ENCODE assay signal across 1 cellular context in genomic region chr10:68327889-68328786, GRCh38.
A peak's percentile ranks its signal among the peaks of the same experiment; 100 is the strongest.
TF ChIP-seq lines count a peak whose summit lies in the region.

No MANE protein-coding gene starts in this region.

TF ChIP-seq in HEK293, 187 proteins besides CTCF, POLR2A, EP300 and RAD21 (continued from another document):
- TF ChIP-seq ZNF518A (tag by site-specific recombination; conservative IDR thresholded peaks at IDR 0.05; ENCODE audit: low read depth) (peak; percentile 26; the same call in 1 of the 2 replicates), PRDM1 (tag by site-specific recombination; IDR thresholded peaks at IDR 0.05) (peak; percentile 90), ZNF585B (tag by site-specific recombination; IDR thresholded peaks at IDR 0.05) (no peak), IKZF3 (tag by site-specific recombination; IDR thresholded peaks at IDR 0.05) (peak; percentile 67; the same call in 1 of the 2 replicates), ZNF398 (tag by site-specific recombination; IDR thresholded peaks at IDR 0.05) (peak; percentile 32; the same call in 1 of the 2 replicates), ZNF146 (tag by site-specific recombination; IDR thresholded peaks at IDR 0.05) (no peak), PRDM2 (tag by site-specific recombination; IDR thresholded peaks at IDR 0.05; ENCODE audit: borderline replicate concordance) (no peak), ZNF24 (tag by site-specific recombination; IDR thresholded peaks at IDR 0.05) (0 out of 2 replicates have a peak, but pooled peaks have one; percentile 2), KLF8 (tag by site-specific recombination; IDR thresholded peaks at IDR 0.05) (peak; percentile 25; the same call in 1 of the 2 replicates), ZBTB17 (tag by site-specific recombination; IDR thresholded peaks at IDR 0.05) (peak; percentile 88), ZNF114 (tag by site-specific recombination; IDR thresholded peaks at IDR 0.05) (no peak), ZNF366 (tag by site-specific recombination; conservative IDR thresholded peaks at IDR 0.05) (peak; percentile 84), SP7 (tag by site-specific recombination; IDR thresholded peaks at IDR 0.05) (peak; percentile 37), ZNF501 (tag by site-specific recombination; IDR thresholded peaks at IDR 0.05) (peak; percentile 39), ATF2 (tag by site-specific recombination; IDR thresholded peaks at IDR 0.05; ENCODE audit: low read depth) (no peak), ZNF558 (tag by site-specific recombination; IDR thresholded peaks at IDR 0.05) (peak; percentile 84), PRDM10 (tag by site-specific recombination; IDR thresholded peaks at IDR 0.05) (peak; percentile 85), ZNF169 (tag by site-specific recombination; IDR thresholded peaks at IDR 0.05) (no peak)
